In genomic region chr4:176774852-176775251, GRCh38 we compare ENCODE assay signal across 30 cellular contexts. TPM values are rescaled to one million over a fixed set of nuclear protein-coding genes. Genes with fewer than 3 reads are reported as not detected.
DNase-seq lines count a peak whose midpoint lies in the region; ATAC-seq and TF ChIP-seq lines count a peak whose summit lies in the region.
"Had no signal": no experiment of that assay in that cellular context is flagged by ENCODE, and none has a peak within 500 bp of the region (broad histone marks: within the 10 kb centered on the region; RNA-seq: fewer than 3 reads in every experiment).

No MANE protein-coding gene starts in this region.

- in situ Hi-C loops in mammary epithelial cell (cut with MboI; ENCODE audit: low sequenced_read_pairs in 2 of 2), result loop anchor here (25.0 kb wide), 3 partner anchors 237 to 388 kb away; no protein-coding TSS in a partner anchor

- no peaks in the 10 kb centered on the region for H3K9me3 Mint-ChIP-seq in endodermal cell

- 21% methylated on average over 4 of the region's 4 CpGs for WGBS in mammary epithelial cell (ENCODE audit: low coverage, missing lambda C conversion rate)
- 44 to 59% methylated on average over 2 to 3 of the region's 4 CpGs for WGBS in endodermal cell (ENCODE audit: insufficient coverage in 1 of 2, insufficient read length in 1 of 2), 2 experiments

- H3K36me3 Mint-ChIP-seq in endodermal cell (ENCODE audit: low read depth), result no peaks in the 10 kb centered on the region
- H3K36me3 Mint-ChIP-seq: CD8-positive, alpha-beta memory T cell had no signal

- H3K4me3 ChIP-seq in mammary epithelial cell (replicated peaks in 1 of 3; ENCODE audit: insufficient read depth in 1 of 3, low read depth in 2 of 3, low read length in 3 of 3) (no peak overlapping the region), breast epithelium (no peak overlapping the region), endodermal cell (ENCODE audit: low read length) (no peak overlapping the region)
- H3K4me3 ChIP-seq: Peyer's patch, SJSA1 had no signal

- dilution Hi-C loops in mammary epithelial cell (cut with HindIII; ENCODE audit: low sequenced_read_pairs), result loop anchor here (25.0 kb wide), 1 partner anchor 237 kb away; no protein-coding TSS in a partner anchor

- H3K4me1 ChIP-seq in mammary epithelial cell (ENCODE audit: insufficient read depth, low read length) (peaks cover 29% of the 10 kb centered on the region), breast epithelium (no peaks in the 10 kb centered on the region), endodermal cell (ENCODE audit: control insufficient read depth, insufficient read depth, low read length) (no peaks in the 10 kb centered on the region)
- H3K4me1 ChIP-seq: Peyer's patch had no signal

- no peaks in the 10 kb centered on the region for H3K9me3 ChIP-seq in mammary epithelial cell (replicated peaks; ENCODE audit: insufficient read depth, low read length)
- H3K9me3 ChIP-seq in breast epithelium, result no peaks in the 10 kb centered on the region
- no peaks in the 10 kb centered on the region for H3K9me3 ChIP-seq in endodermal cell (ENCODE audit: control insufficient read depth, low read length)
- H3K9me3 ChIP-seq: Peyer's patch, SJSA1 had no signal

- TF ChIP-seq POLR2A in breast epithelium (IDR thresholded peaks at IDR 0.05), result no peak

- no peaks in the 10 kb centered on the region for H4K20me1 ChIP-seq in mammary epithelial cell (ENCODE audit: insufficient read depth, low read length)

- peak overlapping the region; percentile 52 for H3K4me2 ChIP-seq in mammary epithelial cell (ENCODE audit: insufficient read depth, low read depth, low read length)

- no peak overlapping the region for H3K4me3 Mint-ChIP-seq in endodermal cell
- H3K4me3 Mint-ChIP-seq: CD8-positive, alpha-beta memory T cell had no signal

- H3K36me3 ChIP-seq in mammary epithelial cell (ENCODE audit: insufficient read depth, low read length) (no peaks in the 10 kb centered on the region), breast epithelium (no peaks in the 10 kb centered on the region), endodermal cell (ENCODE audit: control insufficient read depth, insufficient read depth, low read length) (no peaks in the 10 kb centered on the region)
- H3K36me3 ChIP-seq: Peyer's patch had no signal

- intact Hi-C loops in mammary epithelial cell (cut with micrococcal nuclease) (no loop called here), breast epithelium (cut with DNase I; ENCODE audit: low total_unique reads) (no loop called here)

- no peak overlapping the region for H3K27ac Mint-ChIP-seq in endodermal cell
- H3K27ac Mint-ChIP-seq: CD8-positive, alpha-beta memory T cell had no signal

- H3K4me1 Mint-ChIP-seq in endodermal cell, result peaks cover 6% of the 10 kb centered on the region
- H3K4me1 Mint-ChIP-seq: CD8-positive, alpha-beta memory T cell had no signal

- CTCF ChIA-PET in mammary epithelial cell (lab: Charles Lee; ENCODE audit: low non-redundant PET), result no interaction called here

- no peak overlapping the region for H2AFZ ChIP-seq in mammary epithelial cell (ENCODE audit: low read depth, low read length)

- no peaks in the 10 kb centered on the region for H3K27me3 Mint-ChIP-seq in endodermal cell (ENCODE audit: insufficient read depth)
- H3K27me3 Mint-ChIP-seq: CD8-positive, alpha-beta memory T cell had no signal

- no peaks in the 10 kb centered on the region for H3K27me3 ChIP-seq in mammary epithelial cell (ENCODE audit: insufficient read depth, low read length)
- H3K27me3 ChIP-seq in breast epithelium, result no peaks in the 10 kb centered on the region
- H3K27me3 ChIP-seq in endodermal cell (ENCODE audit: control insufficient read depth, insufficient read depth, low read length, poor library complexity, severe bottlenecking), result no peaks in the 10 kb centered on the region
- H3K27me3 ChIP-seq: Peyer's patch, SJSA1 had no signal

- ATAC-seq in SK-N-SH treated with all-trans-retinoic acid at 6 μM for 48 hours (peak; percentile 9), GM21360 (IDR thresholded peaks at IDR 0.05; ENCODE audit: unreplicated experiment) (no peak)
- no peak for ATAC-seq in stimulated activated naive CD8-positive, alpha-beta T cell treated with anti-CD3 and anti-CD28 coated beads, Interleukin-15, Interleukin-2, amounts not matched to agents 100 U/mL and 50 U/mL, for 24 hours
- ATAC-seq: Right ventricle myocardium inferior had no signal

- DNase-seq in mammary epithelial cell (peak; percentile 52), breast epithelium (ENCODE audit: low spot score in 2 of 2) (no peak), epithelial cell of prostate (ENCODE audit: low read depth, low spot score) (no peak), NCI-H2029 (lab: John Stamatoyannopoulos, UW) (no peak), endodermal cell (no peak)
- no peak for DNase-seq in stimulated activated naive CD8-positive, alpha-beta T cell treated with anti-CD3 and anti-CD28 coated beads, Interleukin-15, Interleukin-2, amounts not matched to agents 100 U/mL and 50 U/mL, for 24 hours
- DNase-seq: AML-193; C1 segment of cervical spinal cord; Calu3; CD8-positive, alpha-beta memory T cell; DMS153; GDM1; H7; KG1; NCI-H1092 treated with DMSO at 0.1 percent for 48 hours; NCI-H1436 treated with DMSO at 0.1 percent for 48 hours; NCI-H1930; NCI-H2227 treated with DMSO at 0.1 percent for 48 hours; NCI-H510A; NCI-H748 treated with DMSO at 0.1 percent for 48 hours; NK-92 treated with Interleukin-12 subunit alpha and Interleukin-12 subunit beta, amount 100 ng/mL, for 24 hours; Peyer's patch; SW 1271 had no signal

- no peak for TF ChIP-seq CTCF in mammary epithelial cell (conservative IDR thresholded peaks at IDR 0.05 in 1 of 2, IDR thresholded peaks at IDR 0.05 in 1 of 2; ENCODE audit: extremely low read depth in 1 of 2, insufficient read depth in 1 of 2, low read depth in 1 of 2, low read length in 2 of 2)
- TF ChIP-seq CTCF in breast epithelium (IDR thresholded peaks at IDR 0.05), result no peak
- TF ChIP-seq CTCF in endodermal cell (conservative IDR thresholded peaks at IDR 0.05), result no peak

- H3K79me2 ChIP-seq in mammary epithelial cell (ENCODE audit: insufficient read depth, low read length), result peaks cover 94% of the 10 kb centered on the region

- no TSS peak for BruUV-seq in mammary epithelial cell (replicated peaks; lab: Mats Ljungman, UMichigan)

- no peak overlapping the region for H3K9ac ChIP-seq in mammary epithelial cell (ENCODE audit: insufficient read depth, low read length)
- H3K9ac ChIP-seq in endodermal cell (ENCODE audit: extremely low read depth, low read length, poor library complexity, severe bottlenecking), result no peak overlapping the region

- H3K27ac ChIP-seq in mammary epithelial cell (ENCODE audit: insufficient read depth, low read depth, low read length) (peak overlapping the region; percentile 12), breast epithelium (no peak overlapping the region), epithelial cell of prostate (peak overlapping the region; percentile 89), endodermal cell (ENCODE audit: low read depth, low read length) (no peak overlapping the region)
- H3K27ac ChIP-seq: 22Rv1, HL-60, Peyer's patch, SJSA1 had no signal

TF ChIP-seq in SK-N-SH treated with all-trans-retinoic acid at 6 μM for 48 hours, 23 proteins besides CTCF, POLR2A, EP300 and RAD21:
- TF ChIP-seq ISL1 (CRISPR knock-in tag; IDR thresholded peaks at IDR 0.05) (no peak), ZNF565 (CRISPR knock-in tag; conservative IDR thresholded peaks at IDR 0.05; ENCODE audit: low read depth) (no peak), ZNF8 (CRISPR knock-in tag; IDR thresholded peaks at IDR 0.05) (no peak), ZFP3 (CRISPR knock-in tag; IDR thresholded peaks at IDR 0.05) (no peak), ZFP30 (CRISPR knock-in tag; IDR thresholded peaks at IDR 0.05) (no peak), TCF4 (CRISPR knock-in tag; IDR thresholded peaks at IDR 0.05; ENCODE audit: borderline replicate concordance) (no peak), CSDC2 (CRISPR knock-in tag; IDR thresholded peaks at IDR 0.05) (no peak), ARNTL (CRISPR knock-in tag; IDR thresholded peaks at IDR 0.05; ENCODE audit: borderline replicate concordance, low read depth) (no peak)

RNA-seq across cellular contexts. Expression of gene VEGFC, which starts 17.9 kb away (rescaled TPM):
- 10 to 100 TPM in 1 of 2 donors, 1 to 10 TPM in 1; 9.0 to 49.0 TPM for total RNA-seq in mammary epithelial cell
- 26.4 TPM for polyA plus RNA-seq in mammary epithelial cell
- 18.5 TPM for polyA minus RNA-seq in mammary epithelial cell
- total RNA-seq in breast epithelium, result 10 to 100 TPM in 2 of 3 donors, 1 to 10 TPM in 1; 6.9 to 17.0 (median 11.2) TPM
- total RNA-seq in endodermal cell, result under 1 TPM; 0.60 to 0.95 TPM
- 7.7 TPM for polyA plus RNA-seq in endodermal cell (2013, experiment 1 of 2)
- polyA plus RNA-seq in endodermal cell (2013, experiment 2 of 2), result 7.5 TPM
- total RNA-seq: CD8-positive, alpha-beta memory T cell; HT-29 had no signal
- polyA plus RNA-seq: CD8-positive, alpha-beta memory T cell had no signal

Comparison
In these comparisons a context has a peak if more than half of its experiments do, and no peak if none do; other contexts are left out.
1. H3K27ac ChIP-seq: peak in mammary epithelial cell (single experiment) and epithelial cell of prostate (single experiment); none in breast epithelium (0 of 2) and endodermal cell (single experiment).
2. RNA of gene VEGFC, which starts 17.9 kb away (total RNA-seq): 9.0 to 49.0 TPM in mammary epithelial cell and 6.9 to 17.0 TPM in breast epithelium; 0.60 to 0.95 TPM in endodermal cell; every median in the first group is over 4 times any median in the second.